In genomic region chr6:849075-849506, GRCh38 we compare ENCODE assay signal across 11 cellular contexts.
"Had no signal": no experiment of that assay in that cellular context is flagged by ENCODE, and none has a peak within 500 bp of the region (broad histone marks: within the 10 kb centered on the region; RNA-seq: fewer than 3 reads in every experiment).

No MANE protein-coding gene starts in this region.

- H3K9ac ChIP-seq: GM23248, KMS-11 had no signal

- H3K4me3 Mint-ChIP-seq: H9, HFFc6 had no signal

- DNase-seq: GM23248, H9, HCEC 1CT, HFFc6, IMR-90, Karpas-422, KBM-7 had no signal

- H3K27ac ChIP-seq: GM23248, KMS-11 had no signal

- H3K4me1 Mint-ChIP-seq: H9 had no signal

- H2AFZ ChIP-seq: GM23248 had no signal

- H3K4me3 ChIP-seq: GM23248 had no signal

- H3K27ac Mint-ChIP-seq: H9, HFFc6 had no signal

- H3K4me2 ChIP-seq: KMS-11 had no signal

- FAIRE-seq: H1, H54, HTR-8/SVneo had no signal
